In genomic region chr9:127005770-127006314, GRCh38 we compare ENCODE assay signal across 12 cellular contexts.
DNase-seq lines count a peak whose midpoint lies in the region; ATAC-seq and TF ChIP-seq lines count a peak whose summit lies in the region.
"Had no signal": no experiment of that assay in that cellular context is flagged by ENCODE, and none has a peak within 500 bp of the region (broad histone marks: within the 10 kb centered on the region; RNA-seq: fewer than 3 reads in every experiment).

No MANE protein-coding gene starts in this region.

- H3K4me1 Mint-ChIP-seq in CD4-positive, alpha-beta memory T cell: peaks cover 20 to 33% (median 24%) of the 10 kb centered on the region in 4 donors
- H3K4me1 Mint-ChIP-seq in brain: peaks cover 27% of the 10 kb centered on the region
- H3K4me1 Mint-ChIP-seq in neural progenitor cell: peaks cover 7% of the 10 kb centered on the region
- H3K4me1 Mint-ChIP-seq: WTC11 had no signal

- H3K4me3 Mint-ChIP-seq in CD4-positive, alpha-beta memory T cell: peak overlapping the region in 5 of 8 donors; percentile 16 to 57 (median 51)
- H3K4me3 Mint-ChIP-seq in brain (peak overlapping the region in 1 of 5 experiments; percentile 25), neural progenitor cell (no peak overlapping the region)
- H3K4me3 Mint-ChIP-seq: WTC11 had no signal

- H3K9me3 ChIP-seq in CD4-positive, alpha-beta memory T cell (ENCODE audit: control insufficient read depth in 1 of 2, low read length in 2 of 2): no peaks in the 10 kb centered on the region
- no peaks in the 10 kb centered on the region for H3K9me3 ChIP-seq in neural progenitor cell (ENCODE audit: low read depth)

- peaks cover 26% of the 10 kb centered on the region for H3K4me1 ChIP-seq in CD4-positive, alpha-beta memory T cell (ENCODE audit: insufficient read depth, low read length)
- no peaks in the 10 kb centered on the region for H3K4me1 ChIP-seq in neural progenitor cell

- TF ChIP-seq CTCF in brain (conservative IDR thresholded peaks at IDR 0.05) (no peak), neural progenitor cell (IDR thresholded peaks at IDR 0.05) (no peak)

- no peak overlapping the region for H3K9ac ChIP-seq in neural progenitor cell

- no peak overlapping the region for H3K4me3 ChIP-seq in CD4-positive, alpha-beta memory T cell (ENCODE audit: low read length in 2 of 2)
- no peak overlapping the region for H3K4me3 ChIP-seq in neural progenitor cell

- no peaks in the 10 kb centered on the region for H3K36me3 ChIP-seq in CD4-positive, alpha-beta memory T cell (ENCODE audit: insufficient read depth, low read length)
- no peaks in the 10 kb centered on the region for H3K36me3 ChIP-seq in neural progenitor cell

- H3K27me3 ChIP-seq in CD4-positive, alpha-beta memory T cell (ENCODE audit: insufficient read depth, low read length): no peaks in the 10 kb centered on the region
- H3K27me3 ChIP-seq in neural progenitor cell: no peaks in the 10 kb centered on the region

- POLR2A ChIA-PET in CD4-positive, alpha-beta memory T cell (lab: Charles Lee; ENCODE audit: partially characterized antibody): interaction anchor here (1.4 kb wide), 1 partner anchor 19 kb away, joined by 17 read pairs; no protein-coding TSS in a partner anchor

- no peaks in the 10 kb centered on the region for H4K20me1 ChIP-seq in neural progenitor cell (ENCODE audit: low read depth)

- no peak overlapping the region for H2AFZ ChIP-seq in neural progenitor cell (replicated peaks)

- peak; percentile 10 for ATAC-seq in GM19395 (IDR thresholded peaks at IDR 0.05; ENCODE audit: unreplicated experiment)
- ATAC-seq in HG03097 (IDR thresholded peaks at IDR 0.05; ENCODE audit: low FRiP score, unreplicated experiment): peak; percentile 2
- no peak for ATAC-seq in left lobe of liver
- ATAC-seq: WTC11 had no signal

- intact Hi-C loops in CD4-positive, alpha-beta memory T cell (cut with micrococcal nuclease): loop anchor here (1.0 kb wide), 1 partner anchor 20 kb away; no protein-coding TSS in a partner anchor

- peak overlapping the region; percentile 59 for H3K27ac ChIP-seq in CD4-positive, alpha-beta memory T cell (ENCODE audit: low read depth, low read length)
- no peak overlapping the region for H3K27ac ChIP-seq in neural progenitor cell

- peaks cover 0 to 6% of the 10 kb centered on the region in 2 donors for H3K27me3 Mint-ChIP-seq in CD4-positive, alpha-beta memory T cell
- H3K27me3 Mint-ChIP-seq in brain (peaks cover 6% of the 10 kb centered on the region), neural progenitor cell (ENCODE audit: insufficient read depth, low read depth) (no peaks in the 10 kb centered on the region)

- no peak overlapping the region for H3K4me2 ChIP-seq in neural progenitor cell

- no peaks in the 10 kb centered on the region for H3K9me3 Mint-ChIP-seq in CD4-positive, alpha-beta memory T cell
- H3K9me3 Mint-ChIP-seq in brain (peaks cover 0 to 5% (median 1%) of the 10 kb centered on the region in 5 experiments), neural progenitor cell (no peaks in the 10 kb centered on the region)
- H3K9me3 Mint-ChIP-seq: WTC11 had no signal

- H3K36me3 Mint-ChIP-seq in CD4-positive, alpha-beta memory T cell: peaks cover 0 to 3% of the 10 kb centered on the region in 2 donors
- peaks cover 13% of the 10 kb centered on the region for H3K36me3 Mint-ChIP-seq in brain
- peaks cover 2% of the 10 kb centered on the region for H3K36me3 Mint-ChIP-seq in neural progenitor cell
- H3K36me3 Mint-ChIP-seq: WTC11 had no signal

- DNase-seq in CD4-positive, alpha-beta memory T cell: no peak
- DNase-seq in activated gamma-delta T cell treated with Interleukin-2 at 50 U/mL for 16 hours (no peak), left lobe of liver (ENCODE audit: low spot score) (no peak), neural progenitor cell (ENCODE audit: low spot score) (no peak), NCI-H748 (lab: John Stamatoyannopoulos, UW; ENCODE audit: unreplicated experiment) (no peak)
- DNase-seq: cortex of kidney, left cardiac atrium, SHP77 had no signal

- CTCF ChIA-PET in CD4-positive, alpha-beta memory T cell (lab: Charles Lee; ENCODE audit: partially characterized antibody): interaction anchor here (1.9 kb wide), 1 partner anchor 43 kb away, joined by 5 read pairs; no protein-coding TSS in a partner anchor

- H3K79me2 ChIP-seq in neural progenitor cell (ENCODE audit: low read depth): no peaks in the 10 kb centered on the region

- H3F3A ChIP-seq in neural progenitor cell (ENCODE audit: low read depth): no peaks in the 10 kb centered on the region

- H3K27ac Mint-ChIP-seq in CD4-positive, alpha-beta memory T cell: peak overlapping the region; percentile 65 to 95 (median 85)
- peak overlapping the region in 3 of 5 experiments; percentile 22 to 59 (median 48) for H3K27ac Mint-ChIP-seq in brain
- no peak overlapping the region for H3K27ac Mint-ChIP-seq in neural progenitor cell
- H3K27ac Mint-ChIP-seq: WTC11 had no signal
